Comparison of ENCODE assay signal across 8 cellular contexts in the genomic region with DNA sequence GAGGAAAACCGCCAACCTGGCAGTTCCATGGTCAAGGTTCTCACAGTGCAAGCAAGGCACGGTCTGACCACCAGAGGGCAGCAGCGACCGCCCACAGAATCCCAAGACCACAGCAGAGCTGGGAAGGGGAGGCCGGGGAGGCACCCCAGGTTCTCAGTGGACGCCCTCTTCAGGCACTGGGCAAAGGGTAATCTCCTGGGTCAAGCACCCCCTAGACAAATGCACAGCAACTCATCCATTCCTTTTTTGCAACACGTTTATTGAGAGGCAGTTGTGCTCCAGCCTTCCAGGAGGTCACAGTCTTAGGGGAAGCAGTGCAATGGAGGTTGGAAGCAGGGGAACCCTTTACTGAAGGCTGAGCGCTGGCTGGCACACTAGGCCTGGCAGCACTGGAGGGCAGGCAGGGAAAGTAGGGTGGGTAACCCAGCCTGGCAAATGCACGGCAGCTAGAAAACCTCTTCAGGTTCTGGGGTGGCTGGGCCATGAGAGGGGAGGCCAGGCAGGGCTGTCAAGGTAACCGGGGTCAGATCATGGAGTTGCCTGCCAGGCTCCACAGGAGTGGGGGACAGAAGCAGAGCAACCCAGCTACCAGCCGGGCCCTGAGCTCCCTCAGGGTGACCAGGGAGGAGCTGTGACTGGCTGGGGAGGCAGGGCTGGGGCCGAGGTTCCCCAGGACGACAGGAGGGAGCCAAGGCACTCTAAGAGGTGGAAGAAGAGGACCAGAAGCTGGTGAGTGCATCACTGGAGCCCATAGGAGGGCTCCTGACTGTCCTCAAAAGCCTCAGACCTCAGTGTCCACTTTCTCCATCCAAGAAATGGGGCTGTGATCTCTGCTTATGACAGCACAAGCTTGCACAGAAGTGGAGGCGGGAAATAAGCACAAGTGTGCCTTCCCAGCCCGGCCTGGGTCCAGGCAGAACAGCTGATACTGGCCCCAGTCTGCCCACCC. TPM values are rescaled to one million over a fixed set of nuclear protein-coding genes. Genes with fewer than 3 reads are reported as not detected.
A peak's percentile ranks its signal among the peaks of the same experiment; 100 is the strongest.
DNase-seq lines count a peak whose midpoint lies in the region; ATAC-seq lines count a peak whose summit lies in the region.

No MANE protein-coding gene starts in this region.

- H3K27me3 ChIP-seq in layer of hippocampus (ENCODE audit: control insufficient read depth, insufficient read depth, low read length): no peaks in the 10 kb centered on the region

- ATAC-seq in GM21381 (IDR thresholded peaks at IDR 0.05; ENCODE audit: unreplicated experiment): peak; percentile 17
- ATAC-seq in HG02571 (IDR thresholded peaks at IDR 0.05; ENCODE audit: unreplicated experiment): no peak

- H3K27ac ChIP-seq in layer of hippocampus (ENCODE audit: low read depth, low read length): peak overlapping the region; percentile 59

- peak; percentile 91 for DNase-seq in Ammon's horn (ENCODE audit: low spot score)
- peak; percentile 79 for DNase-seq in NCI-H2196 (lab: John Stamatoyannopoulos, UW; ENCODE audit: unreplicated experiment)
- DNase-seq in activated CD4-positive, alpha-beta T cell treated with anti-CD3 and anti-CD28 coated beads for 24 hours (ENCODE audit: low read depth in 2 of 2): peak; percentile 76 to 81
- peak; percentile 89 for DNase-seq in cerebellum (ENCODE audit: low spot score)
- DNase-seq in stimulated activated CD4-positive, alpha-beta T cell treated with anti-CD3 and anti-CD28 coated beads, Interleukin-1b, Interleukin-23, amount 100 ng/mL, for 4 hours (ENCODE audit: low read depth in 2 of 2): peak; percentile 78 to 85

RNA-seq across cellular contexts. Expression of gene RHOF, which starts 1.8 kb away (rescaled TPM):
- 16.5 TPM for total RNA-seq in cerebellum

RNA-seq across cellular contexts. Expression of gene SETD1B, which starts 8.5 kb away (rescaled TPM):
- total RNA-seq in cerebellum: 3.8 TPM
